ENCODE assay signal across 24 cellular contexts in genomic region chr4:127045872-127046271, GRCh38.
DNase-seq lines count a peak whose midpoint lies in the region; ATAC-seq, FAIRE-seq and TF ChIP-seq lines count a peak whose summit lies in the region.
"Had no signal": no experiment of that assay in that cellular context is flagged by ENCODE, and none has a peak within 500 bp of the region (broad histone marks: within the 10 kb centered on the region; RNA-seq: fewer than 3 reads in every experiment).

No MANE protein-coding gene starts in this region.

- H3K27me3 ChIP-seq in breast epithelium, result no peaks in the 10 kb centered on the region
- no peaks in the 10 kb centered on the region for H3K27me3 ChIP-seq in smooth muscle cell (ENCODE audit: low read depth)
- H3K27me3 ChIP-seq in pancreas, result no peaks in the 10 kb centered on the region
- H3K27me3 ChIP-seq: gastroesophageal sphincter, SJSA1, tibial artery had no signal

- no peaks in the 10 kb centered on the region for H4K20me1 ChIP-seq in smooth muscle cell (ENCODE audit: low read depth)

- H3K36me3 Mint-ChIP-seq in MCF 10A (ENCODE audit: insufficient read depth, unreplicated experiment), result no peaks in the 10 kb centered on the region
- H3K36me3 Mint-ChIP-seq: natural killer cell treated with Interleukin-12 subunit alpha and Interleukin-12 subunit beta and Interleukin-15 and Interleukin-18, amount 100 ng/mL, for 72 hours had no signal

- H3K4me2 ChIP-seq in smooth muscle cell, result no peak overlapping the region

- no peaks in the 10 kb centered on the region for H3F3A ChIP-seq in smooth muscle cell (ENCODE audit: low read depth)

- peaks cover 12% of the 10 kb centered on the region for H3K9me3 Mint-ChIP-seq in MCF 10A (ENCODE audit: unreplicated experiment)

- H3K4me1 ChIP-seq in breast epithelium (no peaks in the 10 kb centered on the region), smooth muscle cell (ENCODE audit: low read depth) (no peaks in the 10 kb centered on the region), pancreas (no peaks in the 10 kb centered on the region)
- H3K4me1 ChIP-seq: gastroesophageal sphincter, SJSA1, tibial artery had no signal

- peak overlapping the region; percentile 17 for H3K27ac Mint-ChIP-seq in MCF 10A (ENCODE audit: low read depth, unreplicated experiment)
- H3K27ac Mint-ChIP-seq: activated B cell treated with CpG ODN at 0.5 μM for 24 hours; activated CD8-positive, alpha-beta T cell treated with anti-CD3 and anti-CD28 coated beads for 36 hours; natural killer cell treated with Interleukin-12 subunit alpha and Interleukin-12 subunit beta and Interleukin-15 and Interleukin-18, amount 100 ng/mL, for 72 hours; progenitor cell of endocrine pancreas had no signal

- H3K4me3 ChIP-seq in breast epithelium (no peak overlapping the region), epithelial cell of esophagus (ENCODE audit: low read length) (no peak overlapping the region), smooth muscle cell (no peak overlapping the region), pancreas (no peak overlapping the region)
- H3K4me3 ChIP-seq: gastroesophageal sphincter, SJSA1, tibial artery had no signal

- ATAC-seq in left colon (no peak), pancreas (no peak)
- ATAC-seq: activated CD8-positive, alpha-beta T cell treated with anti-CD3 and anti-CD28 coated beads for 36 hours; gastroesophageal sphincter; left lobe of liver; natural killer cell treated with Interleukin-12 subunit alpha and Interleukin-12 subunit beta and Interleukin-15 and Interleukin-18, amount 100 ng/mL, for 72 hours; Panc1; stimulated activated naive CD8-positive, alpha-beta T cell treated with anti-CD3 and anti-CD28 coated beads, Interleukin-15, Interleukin-2, amounts not matched to agents 100 U/mL and 50 U/mL, for 24 hours had no signal

- FAIRE-seq in pancreas (lab: Jason Lieb, UNC), result no peak

- TF ChIP-seq CTCF in MCF 10A (IDR thresholded peaks at IDR 0.05; ENCODE audit: unreplicated experiment) (no peak), breast epithelium (IDR thresholded peaks at IDR 0.05) (no peak), epithelial cell of esophagus (IDR thresholded peaks at IDR 0.05; ENCODE audit: insufficient read depth, low read depth, low read length, missing control alignments) (no peak), smooth muscle cell (IDR thresholded peaks at IDR 0.05; ENCODE audit: borderline replicate concordance, insufficient read depth, poor library complexity, severe bottlenecking) (no peak), pancreas (IDR thresholded peaks at IDR 0.05) (no peak)

- intact Hi-C loops in MCF 10A (cut with micrococcal nuclease), result loop anchor here (10.0 kb wide), 1 partner anchor 1731 kb away; the partner anchor contains the start of gene FAT4
- intact Hi-C loops in breast epithelium (cut with DNase I; ENCODE audit: low total_unique reads), result no loop called here
- intact Hi-C loops in left colon (cut with DNase I, micrococcal nuclease), result no loop called here
- intact Hi-C loops in pancreas (cut with DNase I), result no loop called here

- H3K79me2 ChIP-seq in smooth muscle cell (ENCODE audit: low read depth), result no peaks in the 10 kb centered on the region

- no peak for TF ChIP-seq POLR2A in breast epithelium (IDR thresholded peaks at IDR 0.05)

- peaks cover 28% of the 10 kb centered on the region for H3K4me1 Mint-ChIP-seq in MCF 10A (ENCODE audit: insufficient read depth, unreplicated experiment)
- H3K4me1 Mint-ChIP-seq: activated B cell treated with CpG ODN at 0.5 μM for 24 hours had no signal

- no peak overlapping the region for H2AFZ ChIP-seq in smooth muscle cell (ENCODE audit: low read depth)

- WGBS in smooth muscle cell (ENCODE audit: low lambda C conversion rate), result 38% methylated on average over 1 of the region's 1 CpG
- WGBS in pancreas, 2 donors, result 35 to 66% methylated on average over 1 of the region's 1 CpG

- no peaks in the 10 kb centered on the region for H3K36me3 ChIP-seq in breast epithelium
- no peaks in the 10 kb centered on the region for H3K36me3 ChIP-seq in smooth muscle cell (ENCODE audit: low read depth)
- H3K36me3 ChIP-seq in pancreas, result no peaks in the 10 kb centered on the region
- H3K36me3 ChIP-seq: gastroesophageal sphincter, SJSA1, tibial artery had no signal

- POLR2A ChIA-PET in MCF 10A (lab: Yijun Ruan, JAX), result interaction anchor here (0.6 kb wide), 1 partner anchor 117 kb away, joined by 3 read pairs; no protein-coding TSS in a partner anchor

- H3K9ac ChIP-seq in smooth muscle cell (ENCODE audit: low read depth), result no peak overlapping the region

- CTCF ChIA-PET in MCF 10A (lab: Yijun Ruan, JAX), result interaction anchor here (0.6 kb wide), 1 partner anchor 462 kb away, joined by 3 read pairs; no protein-coding TSS in a partner anchor

- DNase-seq in MCF 10A (ENCODE audit: unreplicated experiment) (peak; percentile 80), breast epithelium (ENCODE audit: low spot score in 2 of 2) (no peak), NCI-H345 treated with DMSO at 0.1 percent for 48 hours (lab: John Stamatoyannopoulos, UW; ENCODE audit: unreplicated experiment) (peak; percentile 24), epithelial cell of esophagus (ENCODE audit: low read depth) (peak; percentile 76), smooth muscle cell (lab: John Stamatoyannopoulos, UW; ENCODE audit: unreplicated experiment) (no peak), left colon (no peak), pancreas (no peak), NCI-H774 (lab: John Stamatoyannopoulos, UW) (no peak)
- DNase-seq: activated B cell treated with CpG ODN at 0.5 μM for 24 hours; activated CD8-positive, alpha-beta T cell treated with anti-CD3 and anti-CD28 coated beads for 36 hours; activated naive CD4-positive, alpha-beta T cell; activated T-cell treated with anti-CD3 and anti-CD28 coated beads, Interleukin-2, amount 50 U/mL, for 1 hour; central memory CD4-positive, alpha-beta T cell; erythroblast; midbrain; stimulated activated CD4-positive, alpha-beta T cell treated with anti-CD3 and anti-CD28 coated beads, Interleukin-4, amount 100 ng/mL, for 1 hour; stimulated activated naive CD8-positive, alpha-beta T cell treated with anti-CD3 and anti-CD28 coated beads, Interleukin-15, Interleukin-2, amounts not matched to agents 100 U/mL and 50 U/mL, for 24 hours; tibial artery had no signal

- no peak overlapping the region for H3K27ac ChIP-seq in breast epithelium
- H3K27ac ChIP-seq in smooth muscle cell (ENCODE audit: low read depth), result peak overlapping the region; percentile 23
- H3K27ac ChIP-seq in pancreas, result no peak overlapping the region
- H3K27ac ChIP-seq: gastroesophageal sphincter, SJSA1, tibial artery had no signal

- no peaks in the 10 kb centered on the region for H3K9me3 ChIP-seq in breast epithelium
- H3K9me3 ChIP-seq in smooth muscle cell (replicated peaks; ENCODE audit: low read depth), result no peaks in the 10 kb centered on the region
- H3K9me3 ChIP-seq in pancreas, result no peaks in the 10 kb centered on the region
- H3K9me3 ChIP-seq: gastroesophageal sphincter, SJSA1, tibial artery had no signal

- no peak overlapping the region for H3K4me3 Mint-ChIP-seq in MCF 10A (ENCODE audit: unreplicated experiment)
- H3K4me3 Mint-ChIP-seq: activated B cell treated with CpG ODN at 0.5 μM for 24 hours; activated CD8-positive, alpha-beta T cell treated with anti-CD3 and anti-CD28 coated beads for 36 hours; natural killer cell treated with Interleukin-12 subunit alpha and Interleukin-12 subunit beta and Interleukin-15 and Interleukin-18, amount 100 ng/mL, for 72 hours had no signal

- H3K27me3 Mint-ChIP-seq in MCF 10A (ENCODE audit: insufficient read depth, unreplicated experiment), result no peaks in the 10 kb centered on the region
- H3K27me3 Mint-ChIP-seq: activated B cell treated with CpG ODN at 0.5 μM for 24 hours; activated CD8-positive, alpha-beta T cell treated with anti-CD3 and anti-CD28 coated beads for 36 hours; natural killer cell treated with Interleukin-12 subunit alpha and Interleukin-12 subunit beta and Interleukin-15 and Interleukin-18, amount 100 ng/mL, for 72 hours; progenitor cell of endocrine pancreas had no signal

- no TSS peak for BruUV-seq in MCF 10A (replicated peaks; lab: Mats Ljungman, UMichigan)

Comparison
In these comparisons a context has a peak if more than half of its experiments do, and no peak if none do; other contexts are left out.
1. DNase-seq: peak in MCF 10A (single experiment), NCI-H345 treated with DMSO at 0.1 percent for 48 hours (single experiment) and epithelial cell of esophagus (single experiment); none in breast epithelium (0 of 2), smooth muscle cell (single experiment), left colon (0 of 2), pancreas (0 of 6) and NCI-H774 (single experiment).